8 cellular contexts compared by ENCODE assay signal in the genomic region with DNA sequence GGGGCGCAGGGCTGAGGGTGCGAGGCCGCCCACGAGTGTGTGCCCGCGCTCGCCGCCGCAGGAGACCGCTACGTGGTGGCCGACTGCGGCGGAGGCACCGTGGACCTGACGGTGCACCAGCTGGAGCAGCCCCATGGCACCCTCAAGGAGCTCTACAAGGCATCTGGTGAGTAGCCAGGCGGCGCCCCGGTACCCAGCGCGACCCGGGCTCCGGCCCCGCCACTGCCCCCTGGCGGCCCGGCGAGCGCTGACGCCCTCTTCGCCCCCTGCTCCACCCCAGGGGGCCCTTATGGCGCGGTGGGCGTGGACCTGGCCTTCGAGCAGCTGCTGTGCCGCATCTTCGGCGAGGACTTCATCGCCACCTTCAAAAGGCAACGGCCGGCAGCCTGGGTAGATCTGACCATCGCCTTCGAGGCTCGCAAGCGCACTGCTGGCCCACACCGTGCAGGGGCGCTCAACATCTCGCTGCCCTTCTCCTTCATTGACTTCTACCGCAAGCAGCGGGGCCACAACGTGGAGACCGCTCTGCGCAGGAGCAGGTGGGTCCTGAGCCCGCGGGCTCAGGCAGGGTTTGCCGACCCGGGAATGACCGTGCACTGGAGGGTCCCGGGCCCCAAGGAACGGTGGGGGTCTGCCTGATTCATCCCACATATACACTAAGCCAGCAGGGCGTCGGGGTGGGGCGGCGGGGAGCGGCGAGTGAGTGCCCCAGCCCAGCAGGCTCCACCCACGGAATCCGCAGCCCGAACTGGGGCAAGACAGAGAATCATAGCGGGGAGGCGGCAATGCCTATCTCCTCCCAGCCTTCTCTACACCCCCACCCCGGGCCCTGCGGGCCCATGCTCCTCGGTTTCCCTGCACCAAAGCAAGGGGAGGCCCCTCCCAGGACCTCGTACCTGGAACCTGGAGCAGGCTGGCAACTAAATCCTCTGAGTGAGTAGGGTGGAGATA. TPM values are rescaled to one million over a fixed set of nuclear protein-coding genes. Genes with fewer than 3 reads are reported as not detected.
A peak's percentile ranks its signal among the peaks of the same experiment; 100 is the strongest.
DNase-seq lines count a peak whose midpoint lies in the region; ATAC-seq, FAIRE-seq and TF ChIP-seq lines count a peak whose summit lies in the region.

No MANE protein-coding gene starts in this region.

- H3K27ac ChIP-seq in HL-60 (replicated peaks) (no peak overlapping the region), pancreas (no peak overlapping the region)

- ATAC-seq in pancreas = peak; percentile 53 to 71 (median 58)
- no peak for ATAC-seq in GM21529 (IDR thresholded peaks at IDR 0.05; ENCODE audit: unreplicated experiment)
- no peak for ATAC-seq in HG02642 (IDR thresholded peaks at IDR 0.05; ENCODE audit: poor library complexity, unreplicated experiment)

- no peak for FAIRE-seq in pancreas (lab: Jason Lieb, UNC)

- no peak overlapping the region for H3K4me3 ChIP-seq in HL-60 (replicated peaks; ENCODE audit: insufficient read depth, low read length)
- no peak overlapping the region for H3K4me3 ChIP-seq in foreskin fibroblast (ENCODE audit: low read depth in 1 of 2, low read length in 2 of 2)
- H3K4me3 ChIP-seq in pancreas = peak overlapping the region in 2 of 4 donors; percentile 34 to 35

- 19 to 20% methylated on average over 66 to 74 of the region's 74 CpGs for WGBS in pancreas, 2 donors

- no peaks in the 10 kb centered on the region for H3K36me3 ChIP-seq in pancreas

- peak; percentile 47 for DNase-seq in CD1c-positive myeloid dendritic cell (ENCODE audit: extremely low spot score)
- DNase-seq in HL-60 (ENCODE audit: low read depth in 1 of 2, low spot score in 1 of 2) = peak in 1 of 2 experiments; percentile 18
- peak; percentile 55 for DNase-seq in activated CD4-positive, CD25-positive, alpha-beta regulatory T cell treated with anti-CD3 and anti-CD28 coated beads, Interleukin-2, amount 50 U/mL, for 72 hours
- no peak for DNase-seq in foreskin fibroblast
- DNase-seq in pancreas = peak in 4 of 6 donors; percentile 68 to 81 (median 70)
- no peak for DNase-seq in NCI-H2227 (lab: John Stamatoyannopoulos, UW; ENCODE audit: unreplicated experiment)

- intact Hi-C loops in pancreas (cut with DNase I) = loop anchor here in 1 of 3 donors (10.0 kb wide), 1 partner anchor 335 kb away; no protein-coding TSS in a partner anchor

- peaks cover 0 to 11% (median 5%) of the 10 kb centered on the region in 3 donors for H3K4me1 ChIP-seq in pancreas

- H3K9me3 ChIP-seq in pancreas = no peaks in the 10 kb centered on the region

- H3K27me3 ChIP-seq in HL-60 (ENCODE audit: insufficient read depth, poor library complexity, severe bottlenecking) = no peaks in the 10 kb centered on the region
- peaks cover 0 to 8% (median 0%) of the 10 kb centered on the region in 4 donors for H3K27me3 ChIP-seq in pancreas

- TF ChIP-seq CTCF in HL-60 (IDR thresholded peaks at IDR 0.05; ENCODE audit: insufficient read depth, low read length) (peak; percentile 42), foreskin fibroblast (IDR thresholded peaks at IDR 0.05; ENCODE audit: low read depth, low read length) (peak; percentile 12), pancreas (IDR thresholded peaks at IDR 0.05) (peak; percentile 64 to 77 (median 72))

RNA-seq across cellular contexts. Expression of gene HSPA12B, which starts 17.5 kb away (rescaled TPM):
- 1 to 10 TPM in 5 of 6 donors, under 1 TPM in 1; 0.55 to 3.1 (median 1.3) TPM for total RNA-seq in pancreas
- polyA plus RNA-seq in pancreas = 1 to 10 TPM; 4.0 to 6.0 TPM

RNA-seq across cellular contexts. Expression of gene ADISSP, which starts 17.6 kb away (rescaled TPM):
- 10 to 100 TPM in 3 of 6 donors, 1 to 10 TPM in 3; 5.0 to 13.0 (median 10.0) TPM for total RNA-seq in pancreas
- polyA plus RNA-seq in pancreas = 10 to 100 TPM; 14.2 to 16.0 TPM

RNA-seq across cellular contexts. Expression of gene SPEF1, which starts 31.3 kb away (rescaled TPM):
- under 1 TPM; 0.20 to 0.55 (median 0.40) TPM for total RNA-seq in pancreas
- 1 to 10 TPM; 1.7 TPM for polyA plus RNA-seq in pancreas

RNA-seq across cellular contexts. Expression of gene CENPB, which starts 36.6 kb away (rescaled TPM):
- total RNA-seq in pancreas = 10 to 100 TPM; 30.2 to 46.5 (median 39.3) TPM
- 10 to 100 TPM; 34.0 to 44.2 TPM for polyA plus RNA-seq in pancreas

RNA-seq across cellular contexts. Expression of gene SIGLEC1, which starts 37.6 kb away (rescaled TPM):
- total RNA-seq in pancreas = 1 to 10 TPM in 3 of 6 donors, under 1 TPM in 3; 0.09 to 3.7 (median 1.6) TPM
- polyA plus RNA-seq in pancreas = 1 to 10 TPM; 1.0 to 2.5 TPM

Comparison
In these comparisons a context has a peak if more than half of its experiments do, and no peak if none do; other contexts are left out.
1. DNase-seq: peak in CD1c-positive myeloid dendritic cell (single experiment), activated CD4-positive, CD25-positive, alpha-beta regulatory T cell treated with anti-CD3 and anti-CD28 coated beads, Interleukin-2, amount 50 U/mL, for 72 hours (single experiment) and pancreas (4 of 6); none in foreskin fibroblast (0 of 2) and NCI-H2227 (single experiment).
2. CTCF ChIP-seq: peak in every context shown above with its lines; median percentile 72 in pancreas; 42 in HL-60; 12 in foreskin fibroblast.
3. ATAC-seq: peak in pancreas (4 of 4); none in GM21529 (single experiment) and HG02642 (single experiment).